In genomic region chr7:22559829-22560489, GRCh38 we compare ENCODE assay signal across 1 cellular context.
TF ChIP-seq lines count a peak whose summit lies in the region.

No MANE protein-coding gene starts in this region.

TF ChIP-seq in HepG2, 621 proteins besides CTCF, POLR2A, EP300 and RAD21 (continued from another document):
- 0 out of 4 replicates have a peak, but pooled peaks of 1 of the 2 experiments have one; percentile 20 for TF ChIP-seq HMGXB4 (CRISPR knock-in tag; IDR thresholded peaks at IDR 0.05; ENCODE audit: borderline replicate concordance in 1 of 2, low read depth in 1 of 2)
- 0 out of 2 replicates have a peak, but pooled peaks have one; percentile 12 for TF ChIP-seq GATAD2A (CRISPR knock-in tag; IDR thresholded peaks at IDR 0.05)
- no peak for TF ChIP-seq LCORL (IDR thresholded peaks at IDR 0.05)
- no peak for TF ChIP-seq LCORL (CRISPR knock-in tag; IDR thresholded peaks at IDR 0.05)
- TF ChIP-seq, protein P1, sequence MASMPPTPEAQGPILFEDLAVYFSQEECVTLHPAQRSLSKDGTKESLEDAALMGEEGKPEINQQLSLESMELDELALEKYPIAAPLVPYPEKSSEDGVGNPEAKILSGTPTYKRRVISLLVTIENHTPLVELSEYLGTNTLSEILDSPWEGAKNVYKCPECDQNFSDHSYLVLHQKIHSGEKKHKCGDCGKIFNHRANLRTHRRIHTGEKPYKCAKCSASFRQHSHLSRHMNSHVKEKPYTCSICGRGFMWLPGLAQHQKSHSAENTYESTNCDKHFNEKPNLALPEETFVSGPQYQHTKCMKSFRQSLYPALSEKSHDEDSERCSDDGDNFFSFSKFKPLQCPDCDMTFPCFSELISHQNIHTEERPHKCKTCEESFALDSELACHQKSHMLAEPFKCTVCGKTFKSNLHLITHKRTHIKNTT (CRISPR knock-in tag; IDR thresholded peaks at IDR 0.05): no peak
- TF ChIP-seq SALL1 (CRISPR knock-in tag; IDR thresholded peaks at IDR 0.05): no peak
- peak; percentile 68 for TF ChIP-seq FOXA3 (CRISPR knock-in tag; IDR thresholded peaks at IDR 0.05)
- no peak for TF ChIP-seq FOXA1 (IDR thresholded peaks at IDR 0.05)
- TF ChIP-seq FOXA1 (CRISPR knock-in tag; IDR thresholded peaks at IDR 0.05): peak; percentile 77
- TF ChIP-seq FOXK1 (CRISPR knock-in tag; IDR thresholded peaks at IDR 0.05; ENCODE audit: borderline replicate concordance, low read depth): 0 out of 2 replicates have a peak, but pooled peaks have one; percentile 46
- peak; percentile 46; the same call in 1 of the 2 replicates for TF ChIP-seq FOXO1 (CRISPR knock-in tag; IDR thresholded peaks at IDR 0.05)
- no peak for TF ChIP-seq THAP7 (CRISPR knock-in tag; IDR thresholded peaks at IDR 0.05)
- no peak for TF ChIP-seq CSRNP2 (CRISPR knock-in tag; conservative IDR thresholded peaks at IDR 0.05; ENCODE audit: low read depth)
- no peak for TF ChIP-seq PHB2 (IDR thresholded peaks at IDR 0.05; ENCODE audit: partially characterized antibody)
- peak; percentile 95 for TF ChIP-seq SMC3 (IDR thresholded peaks at IDR 0.05; ENCODE audit: low read length)
- no peak for TF ChIP-seq ZBTB46 (CRISPR knock-in tag; IDR thresholded peaks at IDR 0.05; ENCODE audit: borderline replicate concordance)
- TF ChIP-seq XRCC5 (optimal IDR thresholded peaks at IDR 0.05; ENCODE audit: low read length): peak; percentile 67
- TF ChIP-seq STAG1 (CRISPR knock-in tag; IDR thresholded peaks at IDR 0.05): peak; percentile 88
